ENCODE assay signal across 6 cellular contexts in genomic region chr1:145995964-145996432, GRCh38. TPM values are rescaled to one million over a fixed set of nuclear protein-coding genes. Genes with fewer than 3 reads are reported as not detected.
DNase-seq lines count a peak whose midpoint lies in the region; ATAC-seq and FAIRE-seq lines count a peak whose summit lies in the region.

No MANE protein-coding gene starts in this region.

- peaks cover 31% of the 10 kb centered on the region for H3K4me1 ChIP-seq in effector memory CD4-positive, alpha-beta T cell (ENCODE audit: control insufficient read depth, insufficient read depth, low read length, poor library complexity, severe bottlenecking)
- peaks cover 8 to 17% of the 10 kb centered on the region in 2 donors for H3K4me1 ChIP-seq in small intestine (ENCODE audit: control insufficient read depth in 2 of 2, insufficient read depth in 1 of 2, low read depth in 1 of 2, low read length in 1 of 2)

- WGBS in small intestine, 3 donors = 0 to 1% (median 0%) methylated on average over 13 of the region's 13 CpGs

- peak; percentile 72 for DNase-seq in activated CD4-positive, alpha-beta T cell treated with anti-CD3 and anti-CD28 coated beads, Interleukin-2, amount 10 ng/mL, durations not matched to agents 24 days and 14 days
- DNase-seq in activated CD4-positive, alpha-beta T cell treated with anti-CD3 and anti-CD28 coated beads for 48 hours = no peak
- DNase-seq in effector memory CD4-positive, alpha-beta T cell = no peak
- no peak for DNase-seq in small intestine
- no peak for DNase-seq in stimulated activated CD4-positive, alpha-beta T cell treated with anti-CD3 and anti-CD28 coated beads, Interleukin-2, amount 100 ng/mL, for 48 hours

- H3K4me1 Mint-ChIP-seq in activated CD4-positive, alpha-beta T cell treated with anti-CD3 and anti-CD28 coated beads, Interleukin-2, amount 10 ng/mL, durations not matched to agents 24 days and 14 days = peaks cover 69% of the 10 kb centered on the region

- H3K9me3 ChIP-seq in effector memory CD4-positive, alpha-beta T cell (ENCODE audit: control insufficient read depth, low read length) = no peaks in the 10 kb centered on the region
- no peaks in the 10 kb centered on the region for H3K9me3 ChIP-seq in small intestine (ENCODE audit: control insufficient read depth, low read depth)

- H3K36me3 ChIP-seq in effector memory CD4-positive, alpha-beta T cell (ENCODE audit: control insufficient read depth, insufficient read depth, low read length) = peaks cover 35% of the 10 kb centered on the region
- peaks cover 15 to 20% of the 10 kb centered on the region in 2 donors for H3K36me3 ChIP-seq in small intestine (ENCODE audit: control insufficient read depth in 2 of 2, insufficient read depth in 2 of 2, low read length in 2 of 2)

- H3K27me3 Mint-ChIP-seq in activated CD4-positive, alpha-beta T cell treated with anti-CD3 and anti-CD28 coated beads, Interleukin-2, amount 10 ng/mL, durations not matched to agents 24 days and 14 days = no peaks in the 10 kb centered on the region

- ATAC-seq in GM19397 (IDR thresholded peaks at IDR 0.05; ENCODE audit: unreplicated experiment) = no peak

- peak overlapping the region; percentile 93 for H3K4me3 Mint-ChIP-seq in activated CD4-positive, alpha-beta T cell treated with anti-CD3 and anti-CD28 coated beads, Interleukin-2, amount 10 ng/mL, durations not matched to agents 24 days and 14 days

- no peaks in the 10 kb centered on the region for H3K27me3 ChIP-seq in effector memory CD4-positive, alpha-beta T cell (replicated peaks; ENCODE audit: control insufficient read depth, insufficient read depth, low read length, poor library complexity, severe bottlenecking)
- H3K27me3 ChIP-seq in small intestine (ENCODE audit: control insufficient read depth in 2 of 2, insufficient read depth in 2 of 2, low read length in 2 of 2) = no peaks in the 10 kb centered on the region

- H3K9me3 Mint-ChIP-seq in activated CD4-positive, alpha-beta T cell treated with anti-CD3 and anti-CD28 coated beads, Interleukin-2, amount 10 ng/mL, durations not matched to agents 24 days and 14 days = no peaks in the 10 kb centered on the region

- FAIRE-seq in small intestine (lab: Jason Lieb, UNC) = no peak

- H3K27ac ChIP-seq in effector memory CD4-positive, alpha-beta T cell (ENCODE audit: insufficient read depth, low read length, poor library complexity, severe bottlenecking) = peak overlapping the region; percentile 96
- H3K27ac ChIP-seq in small intestine (ENCODE audit: low read depth in 1 of 2, low read length in 1 of 2) = peak overlapping the region; percentile 89 to 95

- intact Hi-C loops in activated CD4-positive, alpha-beta T cell treated with anti-CD3 and anti-CD28 coated beads, Interleukin-2, amount 10 ng/mL, durations not matched to agents 24 days and 14 days (cut with micrococcal nuclease) = loop anchor here (1.0 to 10.0 kb wide), 7 partner anchors 11 to 1549 kb away; partner anchors contain the start of genes ANKRD34A, BCL9, POLR3GL and RBM8A

- peak overlapping the region; percentile 98 for H3K27ac Mint-ChIP-seq in activated CD4-positive, alpha-beta T cell treated with anti-CD3 and anti-CD28 coated beads, Interleukin-2, amount 10 ng/mL, durations not matched to agents 24 days and 14 days

- peaks cover 48% of the 10 kb centered on the region for H3K36me3 Mint-ChIP-seq in activated CD4-positive, alpha-beta T cell treated with anti-CD3 and anti-CD28 coated beads, Interleukin-2, amount 10 ng/mL, durations not matched to agents 24 days and 14 days (ENCODE audit: low read depth)

- H3K4me3 ChIP-seq in effector memory CD4-positive, alpha-beta T cell (ENCODE audit: insufficient read depth, low read depth, low read length, poor library complexity, severe bottlenecking) = peak overlapping the region; percentile 95
- H3K4me3 ChIP-seq in small intestine (ENCODE audit: low read depth in 1 of 2, low read length in 2 of 2) = peak overlapping the region; percentile 83 to 100

RNA-seq across cellular contexts. Expression of gene TXNIP, which starts 0.4 kb away (rescaled TPM):
- 83.4 and 85.2 TPM in 2 replicates for total RNA-seq in activated CD4-positive, alpha-beta T cell treated with anti-CD3 and anti-CD28 coated beads, Interleukin-2, amount 10 ng/mL, durations not matched to agents 24 days and 14 days
- 100 to 1,000 TPM in 2 of 3 donors, 10 to 100 TPM in 1; 85.4 to 362 (median 170) TPM for polyA plus RNA-seq in small intestine

RNA-seq across cellular contexts. Expression of gene HJV, which starts 25.5 kb away (rescaled TPM):
- not detected in 2 replicates for total RNA-seq in activated CD4-positive, alpha-beta T cell treated with anti-CD3 and anti-CD28 coated beads, Interleukin-2, amount 10 ng/mL, durations not matched to agents 24 days and 14 days
- polyA plus RNA-seq in small intestine = not detected

RNA-seq across cellular contexts. Expression of gene POLR3GL, which starts 31.5 kb away (rescaled TPM):
- 12.1 and 12.6 TPM in 2 replicates for total RNA-seq in activated CD4-positive, alpha-beta T cell treated with anti-CD3 and anti-CD28 coated beads, Interleukin-2, amount 10 ng/mL, durations not matched to agents 24 days and 14 days
- polyA plus RNA-seq in small intestine = 10 to 100 TPM; 33.6 to 37.3 (median 34.0) TPM

RNA-seq across cellular contexts. Expression of gene ANKRD34A, which starts 31.6 kb away (rescaled TPM):
- 4.8 and 5.2 TPM in 2 replicates for total RNA-seq in activated CD4-positive, alpha-beta T cell treated with anti-CD3 and anti-CD28 coated beads, Interleukin-2, amount 10 ng/mL, durations not matched to agents 24 days and 14 days
- polyA plus RNA-seq in small intestine = 1 to 10 TPM in 1 of 3 donors, under 1 TPM in 2; 0.48 to 1.1 (median 0.54) TPM

RNA-seq across cellular contexts. Expression of gene LIX1L, which starts 38.2 kb away (rescaled TPM):
- 37.8 and 38.4 TPM in 2 replicates for total RNA-seq in activated CD4-positive, alpha-beta T cell treated with anti-CD3 and anti-CD28 coated beads, Interleukin-2, amount 10 ng/mL, durations not matched to agents 24 days and 14 days
- polyA plus RNA-seq in small intestine = 1 to 10 TPM in 2 of 3 donors, under 1 TPM in 1; 0.67 to 7.1 (median 3.2) TPM
